In the genomic region with DNA sequence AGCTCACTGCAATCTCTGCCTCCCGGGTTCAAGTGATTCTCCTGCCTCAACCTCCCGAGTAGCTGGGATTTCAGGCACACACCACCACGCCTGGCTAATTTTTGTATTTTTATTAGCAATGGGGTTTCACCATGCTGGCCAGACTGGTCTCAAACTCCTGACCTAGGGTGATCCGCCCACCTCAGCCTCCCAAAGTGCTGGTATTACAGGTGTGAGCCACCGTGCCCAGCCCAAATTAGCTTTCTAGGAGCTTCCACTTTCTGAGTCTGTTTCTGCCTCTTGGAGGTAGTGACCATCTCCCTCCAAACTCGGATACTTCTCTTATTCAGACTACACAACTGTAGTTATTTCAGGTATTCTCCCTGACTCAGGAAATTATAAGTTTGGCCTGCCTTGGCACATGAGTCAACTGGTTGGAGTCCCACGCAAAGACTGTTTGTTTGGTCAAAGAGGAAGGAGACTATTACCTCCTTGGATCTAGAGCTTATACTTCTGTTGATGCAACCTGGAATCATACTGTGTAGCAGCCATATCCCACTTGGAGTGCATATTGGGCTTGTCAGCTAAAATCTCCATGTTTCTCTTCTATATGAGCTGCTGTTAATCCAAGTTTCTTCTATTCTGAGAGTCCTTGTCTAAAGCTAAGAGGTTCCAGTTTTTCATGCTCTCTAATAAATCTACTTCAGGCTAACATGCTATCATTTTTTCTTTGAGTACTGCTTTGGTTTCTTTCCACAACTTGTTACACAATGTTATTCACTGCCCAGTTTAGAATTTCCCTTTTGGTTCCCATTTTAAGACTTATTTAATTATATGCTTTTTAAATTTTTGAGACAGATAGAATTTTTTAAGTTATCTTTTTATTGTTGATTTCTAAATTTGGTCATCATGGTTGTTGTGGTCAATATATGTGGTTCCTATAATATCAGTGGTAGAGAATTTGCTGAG, we compare ENCODE assay signal across 10 cellular contexts. TPM values are rescaled to one million over a fixed set of nuclear protein-coding genes. Genes with fewer than 3 reads are reported as not detected.
A peak's percentile ranks its signal among the peaks of the same experiment; 100 is the strongest.
DNase-seq lines count a peak whose midpoint lies in the region; ATAC-seq and TF ChIP-seq lines count a peak whose summit lies in the region.
"Had no signal": no experiment of that assay in that cellular context is flagged by ENCODE, and none has a peak within 500 bp of the region (broad histone marks: within the 10 kb centered on the region; RNA-seq: fewer than 3 reads in every experiment).

No MANE protein-coding gene starts in this region.

- no peak for TF ChIP-seq CTCF in RWPE2 (IDR thresholded peaks at IDR 0.05; ENCODE audit: poor library complexity, severe bottlenecking)
- TF ChIP-seq CTCF in epithelial cell of esophagus (IDR thresholded peaks at IDR 0.05; ENCODE audit: insufficient read depth, low read depth, low read length, missing control alignments) = no peak
- no peak for TF ChIP-seq CTCF in sigmoid colon (IDR thresholded peaks at IDR 0.05)

- no peak overlapping the region for H2BK15ac ChIP-seq in mesendoderm (replicated peaks; ENCODE audit: low read depth)

- no peak overlapping the region for H3K56ac ChIP-seq in mesendoderm (ENCODE audit: low read length)

- ATAC-seq in RWPE2 (ENCODE audit: low read depth) (peak; percentile 37), GM21381 (IDR thresholded peaks at IDR 0.05; ENCODE audit: unreplicated experiment) (no peak), HG03520 (IDR thresholded peaks at IDR 0.05; ENCODE audit: unreplicated experiment) (no peak)

- intact Hi-C loops in sigmoid colon (cut with DNase I) = no loop called here

- H3K4ac ChIP-seq in mesendoderm (ENCODE audit: low read depth, low read length) = no peak overlapping the region

- H4K5ac ChIP-seq in mesendoderm (ENCODE audit: low read length) = no peak overlapping the region

- H4K20me1 ChIP-seq in GM23248 (ENCODE audit: insufficient read depth) = no peaks in the 10 kb centered on the region

- no peaks in the 10 kb centered on the region for H3K9me2 ChIP-seq in GM23248 (ENCODE audit: insufficient read depth)

- H3K36me3 ChIP-seq in GM23248 (ENCODE audit: low read depth) (no peaks in the 10 kb centered on the region), RWPE2 (ENCODE audit: low read depth) (peaks cover 33% of the 10 kb centered on the region), sigmoid colon (no peaks in the 10 kb centered on the region), mesendoderm (ENCODE audit: control insufficient read depth, insufficient read depth, low read length) (no peaks in the 10 kb centered on the region)
- H3K36me3 ChIP-seq: cardiac muscle cell had no signal

- no peak overlapping the region for H2AK5ac ChIP-seq in mesendoderm (ENCODE audit: low read length)

- H3F3A ChIP-seq in GM23248 (ENCODE audit: insufficient read depth) = peaks cover 29% of the 10 kb centered on the region

- H3K9me3 ChIP-seq in GM23248 (ENCODE audit: low read depth) = no peaks in the 10 kb centered on the region
- no peaks in the 10 kb centered on the region for H3K9me3 ChIP-seq in RWPE2 (ENCODE audit: severe bottlenecking)
- H3K9me3 ChIP-seq in sigmoid colon = no peaks in the 10 kb centered on the region

- H3K27ac ChIP-seq in GM23248 = peak overlapping the region; percentile 50
- peak overlapping the region; percentile 92 for H3K27ac ChIP-seq in RWPE2 (ENCODE audit: poor library complexity, severe bottlenecking)
- peak overlapping the region; percentile 96 to 99 (median 99) for H3K27ac ChIP-seq in sigmoid colon
- no peak overlapping the region for H3K27ac ChIP-seq in mesendoderm (ENCODE audit: low read depth, low read length)

- WGBS in GM23248 (ENCODE audit: low coverage in 1 of 2, low lambda C conversion rate in 2 of 2, missing lambda C conversion rate in 2 of 2), 2 experiments = 67 to 73% methylated on average over 7 of the region's 7 CpGs
- 84 to 87% methylated on average over 7 of the region's 7 CpGs for WGBS in sigmoid colon, 2 donors
- WGBS in mesendoderm (ENCODE audit: extremely low coverage, insufficient coverage, low lambda C conversion rate) = no CpG with 5 or more reads among the region's 7 CpGs

- H3K23ac ChIP-seq in mesendoderm (ENCODE audit: low read length) = no peak overlapping the region

- H3K9ac ChIP-seq in GM23248 = no peak overlapping the region
- H3K9ac ChIP-seq in mesendoderm (ENCODE audit: low read length) = no peak overlapping the region

- no peak overlapping the region for H2BK120ac ChIP-seq in mesendoderm (ENCODE audit: low read depth, low read length)

- in situ Hi-C loops in GM23248 (cut with MboI) = no loop called here

- no peak for TF ChIP-seq EP300 in sigmoid colon (IDR thresholded peaks at IDR 0.05)

- no peak for TF ChIP-seq POLR2A in sigmoid colon (IDR thresholded peaks at IDR 0.05)

- no peak overlapping the region for H2AFZ ChIP-seq in GM23248

- H3K18ac ChIP-seq in mesendoderm (ENCODE audit: low read length) = no peak overlapping the region

- H3K79me1 ChIP-seq in mesendoderm (ENCODE audit: low read length) = peaks cover 24% of the 10 kb centered on the region

- H3K79me2 ChIP-seq in GM23248 (ENCODE audit: insufficient read depth) = peaks cover 98% of the 10 kb centered on the region
- peaks cover 48% of the 10 kb centered on the region for H3K79me2 ChIP-seq in mesendoderm (ENCODE audit: control insufficient read depth, insufficient read depth, low read length)

- H3K4me2 ChIP-seq in GM23248 (ENCODE audit: unreplicated experiment) = no peak overlapping the region
- no peak overlapping the region for H3K4me2 ChIP-seq in mesendoderm (ENCODE audit: low read length)

- no peak overlapping the region for H2BK5ac ChIP-seq in mesendoderm (ENCODE audit: low read length)

- H3K4me1 ChIP-seq in GM23248 (ENCODE audit: insufficient read depth) = peaks cover 20% of the 10 kb centered on the region
- peaks cover 71% of the 10 kb centered on the region for H3K4me1 ChIP-seq in RWPE2 (ENCODE audit: insufficient read depth, poor library complexity, severe bottlenecking)
- H3K4me1 ChIP-seq in sigmoid colon = peaks cover 0 to 100% (median 93%) of the 10 kb centered on the region in 4 donors
- peaks cover 21% of the 10 kb centered on the region for H3K4me1 ChIP-seq in mesendoderm (ENCODE audit: control insufficient read depth, low read depth, low read length)

- H3K4me3 ChIP-seq in GM23248 (no peak overlapping the region), RWPE2 (ENCODE audit: severe bottlenecking) (no peak overlapping the region), epithelial cell of esophagus (ENCODE audit: low read length) (no peak overlapping the region), sigmoid colon (no peak overlapping the region), mesendoderm (ENCODE audit: low read length) (no peak overlapping the region)
- H3K4me3 ChIP-seq: cardiac muscle cell had no signal

- no peak overlapping the region for H4K8ac ChIP-seq in mesendoderm (ENCODE audit: low read depth, low read length)

- H3K27me3 ChIP-seq in GM23248 (replicated peaks; ENCODE audit: insufficient read depth) (no peaks in the 10 kb centered on the region), RWPE2 (ENCODE audit: insufficient read depth, poor library complexity, severe bottlenecking) (no peaks in the 10 kb centered on the region), sigmoid colon (no peaks in the 10 kb centered on the region), mesendoderm (ENCODE audit: insufficient read depth, low read length, poor library complexity) (no peaks in the 10 kb centered on the region)
- H3K27me3 ChIP-seq: cardiac muscle cell had no signal

- DNase-seq in GM23248 (peak; percentile 69), RWPE2 (ENCODE audit: low spot score) (no peak), epithelial cell of esophagus (ENCODE audit: low read depth) (peak; percentile 84), sigmoid colon (peak; percentile 57), activated gamma-delta T cell (lab: John Stamatoyannopoulos, UW) (no peak), mesendoderm (no peak)
- DNase-seq: NCI-H1930 had no signal

RNA-seq across cellular contexts. Expression of a gene that starts 7.5 kb away (rescaled TPM):
- total RNA-seq in GM23248 (2014; rRNA removed; shearing (Covaris generic)) = 17.7 and 18.5 TPM in 2 replicates
- polyA plus RNA-seq in GM23248 (2016; fragmentation: Nextera tagmentation; extraction: Ambion mirVana) (11.3 and 11.7 TPM in 2 replicates), sigmoid colon (100 to 1,000 TPM in 1 of 3 donors, 10 to 100 TPM in 2; 16.9 to 105 (median 19.8) TPM)
- 100 to 1,000 TPM in 2 of 4 donors, 10 to 100 TPM in 2; 54.6 to 177 (median 102) TPM for total RNA-seq in sigmoid colon
- 20.4 TPM for polyA plus RNA-seq in mesendoderm (2013, experiment 1 of 2)
- 19.9 TPM for polyA plus RNA-seq in mesendoderm (2013, experiment 2 of 2)

RNA-seq across cellular contexts. Expression of a gene that starts 52.7 kb away (rescaled TPM):
- total RNA-seq in GM23248 (2014; rRNA removed; shearing (Covaris generic)) = 45.3 and 69.3 TPM in 2 replicates
- polyA plus RNA-seq in GM23248 (2016; fragmentation: Nextera tagmentation; extraction: Ambion mirVana) (99.3 and 107 TPM in 2 replicates), sigmoid colon (10 to 100 TPM; 54.7 to 65.2 (median 64.2) TPM)
- total RNA-seq in sigmoid colon = 10 to 100 TPM; 32.5 to 51.0 (median 45.1) TPM
- polyA plus RNA-seq in mesendoderm (2013, experiment 1 of 2) = 28.5 TPM
- polyA plus RNA-seq in mesendoderm (2013, experiment 2 of 2) = 28.2 TPM

Comparison
In these comparisons a context has a peak if more than half of its experiments do, and no peak if none do; other contexts are left out.
1. DNase-seq: peak in GM23248 (single experiment), epithelial cell of esophagus (single experiment) and sigmoid colon (single experiment); none in RWPE2 (single experiment), activated gamma-delta T cell (single experiment) and mesendoderm (single experiment).